In the genomic region with DNA sequence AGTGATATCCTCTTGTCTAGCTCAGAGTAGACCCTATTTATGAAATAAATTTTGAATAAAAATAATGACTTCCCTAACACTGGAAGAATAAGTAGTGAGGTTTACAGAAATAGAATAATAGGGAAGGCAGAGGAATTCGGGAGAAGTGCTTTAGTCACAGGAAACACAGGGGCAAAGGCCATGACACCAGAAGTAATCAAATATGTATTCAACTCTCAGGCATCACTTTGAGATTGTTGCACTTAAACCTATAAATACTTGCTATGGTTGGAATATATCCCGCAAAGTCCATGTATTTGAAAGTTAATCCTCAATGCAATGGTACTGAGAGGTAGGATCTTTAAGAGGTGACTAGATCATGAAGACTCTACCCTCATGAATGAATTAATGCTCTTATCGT, we compare ENCODE assay signal across 25 cellular contexts.
"Had no signal": no experiment of that assay in that cellular context is flagged by ENCODE, and none has a peak within 500 bp of the region (broad histone marks: within the 10 kb centered on the region; RNA-seq: fewer than 3 reads in every experiment).

No MANE protein-coding gene starts in this region.

- H3K36me3 Mint-ChIP-seq: mesothelial cell of epicardium; naive thymus-derived CD4-positive, alpha-beta T cell; neural progenitor cell; stimulated activated memory B cell treated with anti-CD40 and anti-IgM and Interleukin-4, amounts not matched to agents 10 μg/mL and 1 μg/mL and 100 μg/mL, for 72 hours had no signal

- H2AFZ ChIP-seq: neural progenitor cell had no signal

- H3K4me3 Mint-ChIP-seq: dendritic cell treated with granulocyte-macrophage colony-stimulating factor and Interleukin-4, amounts not matched to agents 40 ng/mL and 50 ng/mL, for 4 days; endodermal cell; mesothelial cell of epicardium; naive thymus-derived CD4-positive, alpha-beta T cell; nephron; neural progenitor cell; stimulated activated memory B cell treated with anti-CD40 and anti-IgM and Interleukin-4, amounts not matched to agents 10 μg/mL and 1 μg/mL and 100 μg/mL, for 72 hours had no signal

- H3K4me3 ChIP-seq: colonic mucosa, esophagus squamous epithelium, lung, mucosa of descending colon, neural progenitor cell, prostate gland, right atrium auricular region, skin epidermis, spleen, thoracic aorta, tibial nerve, upper lobe of left lung had no signal

- H3K9ac ChIP-seq: neural progenitor cell had no signal

- H3K36me3 ChIP-seq: colonic mucosa, esophagus squamous epithelium, neural progenitor cell, prostate gland, right atrium auricular region, spleen, thoracic aorta, tibial nerve, upper lobe of left lung had no signal

- H3K4me2 ChIP-seq: neural progenitor cell had no signal

- DNase-seq: colonic mucosa; effector CD8-positive, alpha-beta T cell; endodermal cell; esophagus squamous epithelium; foreskin melanocyte; left ventricle myocardium superior; mesenchymal stem cell; mucosa of descending colon; naive thymus-derived CD4-positive, alpha-beta T cell; spleen; stimulated activated CD4-positive, alpha-beta T cell treated with anti-CD3 and anti-CD28 coated beads, Interleukin-4, amount 100 ng/mL, for 4 hours; stimulated activated naive CD8-positive, alpha-beta T cell treated with anti-CD3 and anti-CD28 coated beads, Interleukin-15, Interleukin-2, amounts not matched to agents 100 U/mL and 50 U/mL, for 24 hours; substantia nigra; upper lobe of left lung had no signal

- H3K4me1 ChIP-seq: colonic mucosa, esophagus squamous epithelium, neural progenitor cell, prostate gland, right atrium auricular region, spleen, tibial nerve, upper lobe of left lung had no signal

- H3K27ac Mint-ChIP-seq: dendritic cell treated with granulocyte-macrophage colony-stimulating factor and Interleukin-4, amounts not matched to agents 40 ng/mL and 50 ng/mL, for 4 days; endodermal cell; mesothelial cell of epicardium; naive thymus-derived CD4-positive, alpha-beta T cell; nephron; neural progenitor cell; stimulated activated memory B cell treated with anti-CD40 and anti-IgM and Interleukin-4, amounts not matched to agents 10 μg/mL and 1 μg/mL and 100 μg/mL, for 72 hours had no signal

- H3K27ac ChIP-seq: colonic mucosa, esophagus squamous epithelium, neural progenitor cell, prostate gland, right atrium auricular region, skin epidermis, spleen, thoracic aorta, tibial nerve, upper lobe of left lung had no signal

- H3K27me3 Mint-ChIP-seq: dendritic cell treated with granulocyte-macrophage colony-stimulating factor and Interleukin-4, amounts not matched to agents 40 ng/mL and 50 ng/mL, for 4 days; stimulated activated memory B cell treated with anti-CD40 and anti-IgM and Interleukin-4, amounts not matched to agents 10 μg/mL and 1 μg/mL and 100 μg/mL, for 72 hours had no signal

- H3K27me3 ChIP-seq: colonic mucosa, esophagus squamous epithelium, neural progenitor cell, right atrium auricular region, spleen, tibial nerve, upper lobe of left lung had no signal

- H3K9me3 Mint-ChIP-seq: dendritic cell treated with granulocyte-macrophage colony-stimulating factor and Interleukin-4, amounts not matched to agents 40 ng/mL and 50 ng/mL, for 4 days; endodermal cell; neural progenitor cell; stimulated activated memory B cell treated with anti-CD40 and anti-IgM and Interleukin-4, amounts not matched to agents 10 μg/mL and 1 μg/mL and 100 μg/mL, for 72 hours had no signal

- H3K9me3 ChIP-seq: colonic mucosa, esophagus squamous epithelium, mucosa of descending colon, prostate gland, right atrium auricular region, spleen, thoracic aorta, tibial nerve, upper lobe of left lung had no signal

- H3K4me1 Mint-ChIP-seq: endodermal cell; mesothelial cell of epicardium; naive thymus-derived CD4-positive, alpha-beta T cell; nephron; neural progenitor cell; stimulated activated memory B cell treated with anti-CD40 and anti-IgM and Interleukin-4, amounts not matched to agents 10 μg/mL and 1 μg/mL and 100 μg/mL, for 72 hours had no signal
